1 cellular context compared by ENCODE assay signal in the genomic region with DNA sequence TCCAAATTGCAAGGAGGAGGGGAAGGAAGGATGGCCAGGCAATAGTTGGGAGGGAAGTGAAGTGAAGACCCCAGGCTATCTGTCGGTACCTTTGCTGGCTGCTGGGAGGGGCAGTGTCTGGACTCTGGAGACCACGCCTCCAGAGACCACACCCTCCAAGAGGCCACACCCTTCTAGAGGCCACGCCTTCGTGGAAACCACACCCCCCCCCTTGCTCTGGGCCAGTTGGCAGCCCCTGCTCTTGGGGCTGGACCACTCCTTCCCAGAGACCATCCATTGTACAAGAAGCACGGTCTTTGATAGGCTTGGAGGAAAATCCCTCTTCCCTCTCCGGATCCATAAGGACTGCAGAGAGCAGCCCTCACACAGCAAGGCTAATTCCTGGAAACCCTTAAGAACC.
TF ChIP-seq lines count a peak whose summit lies in the region.

No MANE protein-coding gene starts in this region.

TF ChIP-seq in HEK293, 187 proteins besides CTCF, POLR2A, EP300 and RAD21 (continued from another document):
- TF ChIP-seq, protein P1, sequence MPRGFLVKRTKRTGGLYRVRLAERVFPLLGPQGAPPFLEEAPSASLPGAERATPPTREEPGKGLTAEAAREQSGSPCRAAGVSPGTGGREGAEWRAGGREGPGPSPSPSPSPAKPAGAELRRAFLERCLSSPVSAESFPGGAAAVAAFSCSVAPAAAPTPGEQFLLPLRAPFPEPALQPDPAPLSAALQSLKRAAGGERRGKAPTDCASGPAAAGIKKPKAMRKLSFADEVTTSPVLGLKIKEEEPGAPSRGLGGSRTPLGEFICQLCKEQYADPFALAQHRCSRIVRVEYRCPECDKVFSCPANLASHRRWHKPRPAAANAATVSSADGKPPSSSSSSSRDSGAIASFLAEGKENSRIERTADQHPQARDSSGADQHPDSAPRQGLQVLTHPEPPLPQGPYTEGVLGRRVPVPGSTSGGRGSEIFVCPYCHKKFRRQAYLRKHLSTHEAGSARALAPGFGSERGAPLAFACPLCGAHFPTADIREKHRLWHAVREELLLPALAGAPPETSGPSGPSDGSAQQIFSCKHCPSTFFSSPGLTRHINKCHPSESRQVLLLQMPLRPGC (tag by site-specific recombination; IDR thresholded peaks at IDR 0.05), result no peak
